In the genomic region with DNA sequence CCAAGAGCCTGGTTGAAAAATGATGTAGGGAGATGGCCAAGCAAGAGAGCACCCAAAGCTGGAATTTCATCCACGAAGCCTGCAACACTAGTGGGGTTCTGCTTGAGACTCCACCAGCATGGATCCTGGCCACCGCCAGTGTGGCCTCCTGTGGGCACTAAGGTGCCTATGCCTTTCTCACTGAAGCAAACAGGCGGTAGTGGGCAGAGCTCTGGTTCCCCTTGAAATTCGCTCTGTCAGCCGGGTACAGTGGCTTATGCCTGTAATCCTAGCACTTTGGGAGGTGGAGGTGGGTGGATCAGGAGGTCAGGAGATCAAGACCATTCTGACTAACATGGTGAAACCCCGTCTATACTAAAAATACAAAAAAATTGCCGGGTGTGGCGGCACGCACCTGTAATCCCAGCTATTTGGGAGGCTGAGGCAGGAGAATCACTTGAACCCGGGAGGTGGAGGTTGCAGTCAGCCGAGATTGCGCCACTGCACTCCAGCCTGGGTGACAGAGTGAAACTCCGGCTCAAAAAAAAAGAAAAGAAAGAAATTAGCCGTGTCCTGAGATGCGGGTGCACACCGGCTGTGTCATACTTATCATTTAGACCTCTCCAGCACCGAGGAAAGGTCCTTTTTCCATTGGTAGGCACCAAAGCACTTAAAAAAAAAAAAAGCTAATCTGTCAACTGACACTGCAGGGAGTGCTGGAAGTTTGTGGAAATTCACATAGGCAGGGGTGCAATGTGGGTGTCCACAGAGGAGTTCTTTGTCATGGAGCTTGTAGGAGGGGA, we compare ENCODE assay signal across 11 cellular contexts. TPM values are rescaled to one million over a fixed set of nuclear protein-coding genes. Genes with fewer than 3 reads are reported as not detected.
DNase-seq lines count a peak whose midpoint lies in the region; ATAC-seq, FAIRE-seq and TF ChIP-seq lines count a peak whose summit lies in the region.
"Had no signal": no experiment of that assay in that cellular context is flagged by ENCODE, and none has a peak within 500 bp of the region (broad histone marks: within the 10 kb centered on the region; RNA-seq: fewer than 3 reads in every experiment).

No MANE protein-coding gene starts in this region.

- POLR2A ChIA-PET in activated CD8-positive, alpha-beta T cell treated with anti-CD3 and anti-CD28 coated beads for 36 hours (lab: Charles Lee), result interaction anchor here (0.6 to 5.9 kb wide), 16 partner anchors 8 to 940 kb away, joined by 3 to 46 read pairs (median 4); partner anchors contain the start of genes CCM2, MYO1G and TBRG4

- no peak overlapping the region for H3K27ac ChIP-seq in urinary bladder (ENCODE audit: low read depth)
- H3K27ac ChIP-seq: prostate gland had no signal

- peak; percentile 40 for DNase-seq in stimulated activated CD4-positive, alpha-beta T cell treated with anti-CD3 and anti-CD28 coated beads, Interleukin-15, amount 100 ng/mL, for 24 hours
- DNase-seq in stimulated activated CD4-positive, alpha-beta T cell treated with anti-CD3 and anti-CD28 coated beads, Interleukin-4, amount 100 ng/mL, for 1 hour, result no peak
- peak; percentile 42 for DNase-seq in activated CD8-positive, alpha-beta T cell treated with anti-CD3 and anti-CD28 coated beads for 36 hours
- DNase-seq in memory B cell (ENCODE audit: low spot score in 2 of 2), result no peak
- no peak for DNase-seq in NCI-H187 treated with DMSO at 0.1 percent for 48 hours (lab: John Stamatoyannopoulos, UW)
- DNase-seq in GM19240 (ENCODE audit: insufficient read length, low spot score), result no peak
- DNase-seq in urothelium cell line (ENCODE audit: low spot score), result no peak
- DNase-seq: Caco-2 had no signal

- peak overlapping the region; percentile 75 for H3K4me3 Mint-ChIP-seq in activated CD8-positive, alpha-beta T cell treated with anti-CD3 and anti-CD28 coated beads for 36 hours
- H3K4me3 Mint-ChIP-seq in memory B cell, result peak overlapping the region; percentile 89

- FAIRE-seq in urothelium cell line (lab: Jason Lieb, UNC), result no peak
- FAIRE-seq: endometrium had no signal

- no peaks in the 10 kb centered on the region for H3K36me3 ChIP-seq in urinary bladder (ENCODE audit: insufficient read depth)
- H3K36me3 ChIP-seq: prostate gland had no signal

- H3K36me3 Mint-ChIP-seq in activated CD8-positive, alpha-beta T cell treated with anti-CD3 and anti-CD28 coated beads for 36 hours (ENCODE audit: low read depth), result peaks cover 62% of the 10 kb centered on the region
- peaks cover 18% of the 10 kb centered on the region for H3K36me3 Mint-ChIP-seq in memory B cell

- peak; percentile 22 for ATAC-seq in activated CD8-positive, alpha-beta T cell treated with anti-CD3 and anti-CD28 coated beads for 36 hours
- ATAC-seq in memory B cell (ENCODE audit: low read depth), result no peak

- H3K27ac Mint-ChIP-seq in activated CD8-positive, alpha-beta T cell treated with anti-CD3 and anti-CD28 coated beads for 36 hours, result peak overlapping the region; percentile 91
- peak overlapping the region; percentile 86 for H3K27ac Mint-ChIP-seq in memory B cell

- H3K4me1 ChIP-seq in urinary bladder (ENCODE audit: insufficient read depth), result no peaks in the 10 kb centered on the region
- H3K4me1 ChIP-seq: Caco-2, prostate gland had no signal

- intact Hi-C loops in activated CD8-positive, alpha-beta T cell treated with anti-CD3 and anti-CD28 coated beads for 36 hours (cut with micrococcal nuclease), result no loop called here

- H3K4me3 ChIP-seq in urinary bladder (ENCODE audit: low read depth, low read length), result peak overlapping the region; percentile 25

- H3K9me3 Mint-ChIP-seq in activated CD8-positive, alpha-beta T cell treated with anti-CD3 and anti-CD28 coated beads for 36 hours, result peaks cover 3% of the 10 kb centered on the region
- H3K9me3 Mint-ChIP-seq in memory B cell, result peaks cover 2% of the 10 kb centered on the region

- WGBS in urinary bladder, result 80% methylated on average over 17 of the region's 17 CpGs

- CTCF ChIA-PET in activated CD8-positive, alpha-beta T cell treated with anti-CD3 and anti-CD28 coated beads for 36 hours (lab: Charles Lee), result interaction anchor here (0.7 to 1.7 kb wide), 6 partner anchors 13 to 121 kb away, joined by 3 to 10 read pairs (median 4); no protein-coding TSS in a partner anchor

- no peaks in the 10 kb centered on the region for H3K27me3 Mint-ChIP-seq in activated CD8-positive, alpha-beta T cell treated with anti-CD3 and anti-CD28 coated beads for 36 hours
- H3K27me3 Mint-ChIP-seq in memory B cell, result no peaks in the 10 kb centered on the region

- no peak for TF ChIP-seq CTCF in activated CD8-positive, alpha-beta T cell treated with anti-CD3 and anti-CD28 coated beads for 36 hours (IDR thresholded peaks at IDR 0.05)

- peaks cover 73% of the 10 kb centered on the region for H3K4me1 Mint-ChIP-seq in activated CD8-positive, alpha-beta T cell treated with anti-CD3 and anti-CD28 coated beads for 36 hours (ENCODE audit: low read depth)
- H3K4me1 Mint-ChIP-seq in memory B cell, result peaks cover 41% of the 10 kb centered on the region

RNA-seq across cellular contexts. Expression of gene CCM2, which starts 28.3 kb away (rescaled TPM):
- 10 to 100 TPM; 72.3 to 77.5 TPM for total RNA-seq in activated CD8-positive, alpha-beta T cell treated with anti-CD3 and anti-CD28 coated beads for 36 hours
- 19.5 TPM for total RNA-seq in urinary bladder
- polyA plus RNA-seq in urinary bladder, result 42.0 TPM

RNA-seq across cellular contexts. Expression of gene MYO1G, which starts 49.5 kb away (rescaled TPM):
- 100 to 1,000 TPM; 399 to 403 TPM for total RNA-seq in activated CD8-positive, alpha-beta T cell treated with anti-CD3 and anti-CD28 coated beads for 36 hours
- 1.8 TPM for total RNA-seq in urinary bladder
- 3.6 TPM for polyA plus RNA-seq in urinary bladder

Comparison
In these comparisons a context has a peak if more than half of its experiments do, and no peak if none do; other contexts are left out.
1. DNase-seq: peak in stimulated activated CD4-positive, alpha-beta T cell treated with anti-CD3 and anti-CD28 coated beads, Interleukin-15, amount 100 ng/mL, for 24 hours (single experiment) and activated CD8-positive, alpha-beta T cell treated with anti-CD3 and anti-CD28 coated beads for 36 hours (single experiment); none in stimulated activated CD4-positive, alpha-beta T cell treated with anti-CD3 and anti-CD28 coated beads, Interleukin-4, amount 100 ng/mL, for 1 hour (single experiment), memory B cell (0 of 2), NCI-H187 treated with DMSO at 0.1 percent for 48 hours (single experiment), GM19240 (single experiment) and urothelium cell line (single experiment).
2. RNA of gene MYO1G, which starts 49.5 kb away (total RNA-seq): 399 to 403 TPM in activated CD8-positive, alpha-beta T cell treated with anti-CD3 and anti-CD28 coated beads for 36 hours; 1.8 TPM in urinary bladder (single experiment); every median in the first group is over 100 times any median in the second.